15 cellular contexts compared by ENCODE assay signal in genomic region chr12:109737111-109737510, GRCh38. TPM values are rescaled to one million over a fixed set of nuclear protein-coding genes. Genes with fewer than 3 reads are reported as not detected.
A peak's percentile ranks its signal among the peaks of the same experiment; 100 is the strongest.
DNase-seq lines count a peak whose midpoint lies in the region; ATAC-seq and TF ChIP-seq lines count a peak whose summit lies in the region.
"Had no signal": no experiment of that assay in that cellular context is flagged by ENCODE, and none has a peak within 500 bp of the region (broad histone marks: within the 10 kb centered on the region; RNA-seq: fewer than 3 reads in every experiment).

No MANE protein-coding gene starts in this region.

- TF ChIP-seq POLR2A in body of pancreas (IDR thresholded peaks at IDR 0.05) = no peak

- CTCF ChIA-PET in HEK293T (lab: Yijun Ruan, JAX) = no interaction called here

- H3K4me3 ChIP-seq in right cardiac atrium (ENCODE audit: low read length) (no peak overlapping the region), body of pancreas (no peak overlapping the region)
- H3K4me3 ChIP-seq: mucosa of descending colon, thyroid gland had no signal

- TF ChIP-seq CTCF in body of pancreas (IDR thresholded peaks at IDR 0.05) = no peak

- DNase-seq in right cardiac atrium (peak in 2 of 3 donors; percentile 4 to 24), left cardiac atrium (no peak), body of pancreas (peak; percentile 1 to 11 (median 4)), mesenteric fat pad (ENCODE audit: low spot score) (peak; percentile 69), HEK293T (ENCODE audit: extremely low spot score) (no peak), cerebellar cortex (ENCODE audit: low spot score) (no peak)
- DNase-seq: foreskin melanocyte; NCI-H187; NCI-H446; NK-92 treated with Interleukin-12 subunit alpha and Interleukin-12 subunit beta, amount 100 ng/mL, for 24 hours had no signal

- POLR2A ChIA-PET in HEK293T (lab: Yijun Ruan, JAX) = no interaction called here

- H3K4me1 ChIP-seq in right cardiac atrium (ENCODE audit: control insufficient read depth, insufficient read depth, low read length) (peaks cover 15% of the 10 kb centered on the region), body of pancreas (peaks cover 68% of the 10 kb centered on the region)
- H3K4me1 ChIP-seq: thyroid gland had no signal

- intact Hi-C loops in right cardiac atrium (cut with DNase I) (no loop called here), left cardiac atrium (cut with DNase I) (no loop called here), body of pancreas (cut with DNase I) (no loop called here)

- 31% methylated on average over 2 of the region's 2 CpGs for WGBS in right cardiac atrium
- WGBS in body of pancreas, 2 donors = 51 to 69% methylated on average over 2 of the region's 2 CpGs

- H3K9me3 ChIP-seq in right cardiac atrium (ENCODE audit: control insufficient read depth, low read length) (no peaks in the 10 kb centered on the region), body of pancreas (no peaks in the 10 kb centered on the region)
- H3K9me3 ChIP-seq: mucosa of descending colon, neutrophil, thyroid gland had no signal

- H3K27me3 ChIP-seq in right cardiac atrium (ENCODE audit: control insufficient read depth, insufficient read depth) = no peaks in the 10 kb centered on the region
- H3K27me3 ChIP-seq in body of pancreas = no peaks in the 10 kb centered on the region
- H3K27me3 ChIP-seq: thyroid gland had no signal

- ATAC-seq in right cardiac atrium (no peak), left cardiac atrium (no peak), body of pancreas (no peak), HG03521 (IDR thresholded peaks at IDR 0.05; ENCODE audit: unreplicated experiment) (no peak)

- H3K36me3 ChIP-seq in body of pancreas (replicated peaks in 1 of 2; ENCODE audit: insufficient read depth in 1 of 2, low read depth in 2 of 2) = no peaks in the 10 kb centered on the region
- H3K36me3 ChIP-seq: neutrophil, thyroid gland had no signal

- H3K27ac ChIP-seq in right cardiac atrium (ENCODE audit: low read length) (no peak overlapping the region), body of pancreas (peak overlapping the region in 3 of 4 donors; percentile 65 to 70 (median 67))
- H3K27ac ChIP-seq: epithelial cell of prostate, neutrophil, thyroid gland had no signal

TF ChIP-seq in HEK293T, 16 proteins besides CTCF, POLR2A, EP300 and RAD21:
- TF ChIP-seq BHLHE40 (IDR thresholded peaks at IDR 0.05; ENCODE audit: borderline replicate concordance) (no peak), PKNOX1 (IDR thresholded peaks at IDR 0.05) (no peak), TARDBP (IDR thresholded peaks at IDR 0.05) (no peak), FOXM1 (IDR thresholded peaks at IDR 0.05; ENCODE audit: borderline replicate concordance) (no peak), HDGF (IDR thresholded peaks at IDR 0.05; ENCODE audit: borderline replicate concordance) (no peak), NFRKB (IDR thresholded peaks at IDR 0.05) (no peak), FOXK2 (IDR thresholded peaks at IDR 0.05) (no peak), LEF1 (IDR thresholded peaks at IDR 0.05; ENCODE audit: borderline replicate concordance) (no peak), SP1 (IDR thresholded peaks at IDR 0.05) (no peak), SUZ12 (IDR thresholded peaks at IDR 0.05) (no peak), ELF4 (IDR thresholded peaks at IDR 0.05) (no peak), FOXA1 (IDR thresholded peaks at IDR 0.05) (no peak)

RNA-seq across cellular contexts. Expression of gene FAM222A, which starts 23.5 kb away (rescaled TPM):
- total RNA-seq in right cardiac atrium (10 to 100 TPM in 2 of 4 donors, 1 to 10 TPM in 2; 9.3 to 16.4 (median 10.0) TPM), left cardiac atrium (10 to 100 TPM; 14.5 to 21.8 TPM), body of pancreas (10 to 100 TPM in 1 of 2 donors, 1 to 10 TPM in 1; 8.0 to 16.2 TPM), mesenteric fat pad (2.7 TPM)
- polyA plus RNA-seq in right cardiac atrium = 14.8 TPM

Comparison
In these comparisons a context has a peak if more than half of its experiments do, and no peak if none do; other contexts are left out.
1. DNase-seq: peak in right cardiac atrium (2 of 3), body of pancreas (4 of 4) and mesenteric fat pad (single experiment); none in left cardiac atrium (single experiment), HEK293T (single experiment) and cerebellar cortex (single experiment).